8 cellular contexts compared by ENCODE assay signal in the genomic region with DNA sequence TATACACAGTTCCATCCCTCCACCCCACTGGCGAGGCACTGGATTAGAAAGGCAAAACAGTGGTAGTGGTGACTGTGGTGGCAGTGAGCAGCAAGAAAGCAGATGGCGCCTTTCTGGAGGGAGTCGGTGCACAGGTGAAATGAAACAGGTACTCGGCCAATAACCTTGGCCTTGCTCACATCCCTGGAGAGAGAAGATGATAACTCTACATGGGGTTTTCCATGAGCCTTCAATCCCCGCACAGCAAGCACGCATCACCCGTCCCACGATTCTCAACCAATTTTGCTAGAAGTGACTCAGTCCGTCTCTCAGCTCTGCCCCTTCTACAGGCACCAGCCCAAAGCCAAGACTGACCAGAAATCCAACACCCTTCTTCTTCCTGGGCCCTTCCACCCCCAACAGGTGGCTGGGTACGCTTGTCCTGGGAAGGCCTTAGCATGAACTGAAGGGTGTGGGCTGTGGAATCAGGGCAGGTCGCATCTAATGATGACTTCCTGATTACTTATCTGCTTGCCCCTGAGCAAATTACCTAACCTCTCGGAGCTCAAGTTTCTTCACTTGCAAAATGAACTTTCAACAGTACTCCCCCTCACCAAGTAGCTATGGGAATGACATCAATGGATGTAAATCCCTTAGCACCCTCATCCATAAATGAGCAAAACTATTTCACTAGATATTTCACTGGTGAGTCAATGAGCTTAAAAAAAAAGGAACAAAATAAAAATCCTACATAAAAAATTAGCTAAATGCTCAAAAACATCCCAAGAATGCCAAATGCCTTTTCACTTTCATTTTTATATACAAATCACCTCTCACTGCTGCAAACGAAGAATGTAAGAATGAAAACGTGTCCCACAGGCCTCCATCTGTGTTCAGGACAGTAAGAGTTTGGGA. TPM values are rescaled to one million over a fixed set of nuclear protein-coding genes. Genes with fewer than 3 reads are reported as not detected.
DNase-seq lines count a peak whose midpoint lies in the region; ATAC-seq and TF ChIP-seq lines count a peak whose summit lies in the region.

No MANE protein-coding gene starts in this region.

- peaks cover 38% of the 10 kb centered on the region for H3K36me3 Mint-ChIP-seq in T-helper 2 cell treated with Interferon-gamma antibody and Interleukin-4, amounts not matched to agents 5 μg/mL and 100 μg/mL, for 36 hours (ENCODE audit: low read depth)

- WGBS in spleen, 5 donors = 46 to 60% (median 53%) methylated on average over 14 of the region's 14 CpGs

- TF ChIP-seq CTCF in spleen (IDR thresholded peaks at IDR 0.05 in 8 of 11, conservative IDR thresholded peaks at IDR 0.05 in 3 of 11) (no peak), GM20000 (IDR thresholded peaks at IDR 0.05; ENCODE audit: extremely low read depth, missing control alignments) (no peak)

- peaks cover 0 to 54% (median 6%) of the 10 kb centered on the region in 6 donors for H3K36me3 ChIP-seq in spleen

- DNase-seq in T-helper 2 cell treated with Interferon-gamma antibody and Interleukin-4, amounts not matched to agents 5 μg/mL and 100 μg/mL, for 36 hours (ENCODE audit: low spot score) = peak; percentile 56
- DNase-seq in epidermal melanocyte (ENCODE audit: insufficient read length, low spot score) = peak; percentile 23
- DNase-seq in spleen = no peak
- DNase-seq in NCI-H187 treated with DMSO at 0.1 percent for 48 hours (lab: John Stamatoyannopoulos, UW) = no peak
- DNase-seq in GM20000 (ENCODE audit: low spot score) = no peak

- peak overlapping the region; percentile 97 for H3K27ac Mint-ChIP-seq in T-helper 2 cell treated with Interferon-gamma antibody and Interleukin-4, amounts not matched to agents 5 μg/mL and 100 μg/mL, for 36 hours

- H3K27me3 ChIP-seq in spleen (replicated peaks in 1 of 7) = no peaks in the 10 kb centered on the region

- peaks cover 34 to 99% (median 84%) of the 10 kb centered on the region in 6 donors for H3K4me1 ChIP-seq in spleen

- peak overlapping the region; percentile 71 to 91 (median 86) for H3K27ac ChIP-seq in spleen

- no peak for TF ChIP-seq POLR2A in spleen (IDR thresholded peaks at IDR 0.05)

- peaks cover 71% of the 10 kb centered on the region for H3K4me1 Mint-ChIP-seq in T-helper 2 cell treated with Interferon-gamma antibody and Interleukin-4, amounts not matched to agents 5 μg/mL and 100 μg/mL, for 36 hours (ENCODE audit: low read depth)

- peak overlapping the region in 5 of 8 donors; percentile 3 to 49 (median 4) for H3K4me3 ChIP-seq in spleen

- no peaks in the 10 kb centered on the region for H3K9me3 Mint-ChIP-seq in T-helper 2 cell treated with Interferon-gamma antibody and Interleukin-4, amounts not matched to agents 5 μg/mL and 100 μg/mL, for 36 hours

- intact Hi-C loops in spleen (cut with DNase I; ENCODE audit: low total_unique reads) = no loop called here

- no peaks in the 10 kb centered on the region for H3K9me3 ChIP-seq in spleen

- no peaks in the 10 kb centered on the region for H3K27me3 Mint-ChIP-seq in T-helper 2 cell treated with Interferon-gamma antibody and Interleukin-4, amounts not matched to agents 5 μg/mL and 100 μg/mL, for 36 hours (ENCODE audit: low read depth)

- H3K4me3 Mint-ChIP-seq in T-helper 2 cell treated with Interferon-gamma antibody and Interleukin-4, amounts not matched to agents 5 μg/mL and 100 μg/mL, for 36 hours = peak overlapping the region; percentile 89

- ATAC-seq in GM18498 (IDR thresholded peaks at IDR 0.05; ENCODE audit: unreplicated experiment) = peak; percentile 33
- peak; percentile 33 for ATAC-seq in HG02798 (IDR thresholded peaks at IDR 0.05; ENCODE audit: poor library complexity, unreplicated experiment)
- no peak for ATAC-seq in esophagus mucosa

RNA-seq across cellular contexts. Expression of a gene that starts 18.0 kb away (rescaled TPM):
- total RNA-seq in spleen = 100 to 1,000 TPM; 259 to 517 (median 343) TPM
- 100 to 1,000 TPM in 2 of 3 donors, 10 to 100 TPM in 1; 96.9 to 150 (median 132) TPM for polyA plus RNA-seq in spleen
- total RNA-seq in esophagus mucosa = 82.7 TPM

Comparison
In these comparisons a context has a peak if more than half of its experiments do, and no peak if none do; other contexts are left out.
1. DNase-seq: peak in T-helper 2 cell treated with Interferon-gamma antibody and Interleukin-4, amounts not matched to agents 5 μg/mL and 100 μg/mL, for 36 hours (single experiment) and epidermal melanocyte (single experiment); none in spleen (single experiment), NCI-H187 treated with DMSO at 0.1 percent for 48 hours (single experiment) and GM20000 (single experiment).